Comparison of ENCODE assay signal across 1 cellular context in the genomic region with DNA sequence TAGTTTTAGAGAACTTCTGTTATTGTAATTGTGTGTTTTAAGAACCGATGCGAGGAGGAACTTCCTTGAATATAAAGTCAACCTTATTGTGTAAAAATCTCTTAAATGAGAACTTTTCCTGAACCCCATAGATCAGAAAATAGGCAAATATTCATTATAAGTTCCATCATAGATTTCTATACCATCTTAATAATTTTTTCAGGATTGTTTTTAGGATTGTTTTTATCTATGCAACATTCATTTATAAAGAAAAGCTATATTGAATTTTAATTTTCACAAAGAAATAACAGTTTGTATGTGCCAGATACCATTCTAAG.
TF ChIP-seq lines count a peak whose summit lies in the region.

No MANE protein-coding gene starts in this region.

TF ChIP-seq in WTC11, 78 proteins besides CTCF, POLR2A, EP300 and RAD21 (continued from another document):
- TF ChIP-seq, protein P1, sequence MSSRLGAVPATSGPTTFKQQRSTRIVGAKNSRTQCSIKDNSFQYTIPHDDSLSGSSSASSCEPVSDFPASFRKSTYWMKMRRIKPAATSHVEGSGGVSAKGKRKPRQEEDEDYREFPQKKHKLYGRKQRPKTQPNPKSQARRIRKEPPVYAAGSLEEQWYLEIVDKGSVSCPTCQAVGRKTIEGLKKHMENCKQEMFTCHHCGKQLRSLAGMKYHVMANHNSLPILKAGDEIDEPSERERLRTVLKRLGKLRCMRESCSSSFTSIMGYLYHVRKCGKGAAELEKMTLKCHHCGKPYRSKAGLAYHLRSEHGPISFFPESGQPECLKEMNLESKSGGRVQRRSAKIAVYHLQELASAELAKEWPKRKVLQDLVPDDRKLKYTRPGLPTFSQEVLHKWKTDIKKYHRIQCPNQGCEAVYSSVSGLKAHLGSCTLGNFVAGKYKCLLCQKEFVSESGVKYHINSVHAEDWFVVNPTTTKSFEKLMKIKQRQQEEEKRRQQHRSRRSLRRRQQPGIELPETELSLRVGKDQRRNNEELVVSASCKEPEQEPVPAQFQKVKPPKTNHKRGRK (CRISPR knock-in tag; IDR thresholded peaks at IDR 0.05; ENCODE audit: borderline replicate concordance), result no peak
- no peak for TF ChIP-seq SMAD3 (CRISPR knock-in tag; IDR thresholded peaks at IDR 0.05; ENCODE audit: borderline replicate concordance)
- TF ChIP-seq, protein P2, sequence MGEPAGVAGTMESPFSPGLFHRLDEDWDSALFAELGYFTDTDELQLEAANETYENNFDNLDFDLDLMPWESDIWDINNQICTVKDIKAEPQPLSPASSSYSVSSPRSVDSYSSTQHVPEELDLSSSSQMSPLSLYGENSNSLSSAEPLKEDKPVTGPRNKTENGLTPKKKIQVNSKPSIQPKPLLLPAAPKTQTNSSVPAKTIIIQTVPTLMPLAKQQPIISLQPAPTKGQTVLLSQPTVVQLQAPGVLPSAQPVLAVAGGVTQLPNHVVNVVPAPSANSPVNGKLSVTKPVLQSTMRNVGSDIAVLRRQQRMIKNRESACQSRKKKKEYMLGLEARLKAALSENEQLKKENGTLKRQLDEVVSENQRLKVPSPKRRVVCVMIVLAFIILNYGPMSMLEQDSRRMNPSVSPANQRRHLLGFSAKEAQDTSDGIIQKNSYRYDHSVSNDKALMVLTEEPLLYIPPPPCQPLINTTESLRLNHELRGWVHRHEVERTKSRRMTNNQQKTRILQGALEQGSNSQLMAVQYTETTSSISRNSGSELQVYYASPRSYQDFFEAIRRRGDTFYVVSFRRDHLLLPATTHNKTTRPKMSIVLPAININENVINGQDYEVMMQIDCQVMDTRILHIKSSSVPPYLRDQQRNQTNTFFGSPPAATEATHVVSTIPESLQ (CRISPR knock-in tag; IDR thresholded peaks at IDR 0.05), result no peak
- TF ChIP-seq, protein P3, sequence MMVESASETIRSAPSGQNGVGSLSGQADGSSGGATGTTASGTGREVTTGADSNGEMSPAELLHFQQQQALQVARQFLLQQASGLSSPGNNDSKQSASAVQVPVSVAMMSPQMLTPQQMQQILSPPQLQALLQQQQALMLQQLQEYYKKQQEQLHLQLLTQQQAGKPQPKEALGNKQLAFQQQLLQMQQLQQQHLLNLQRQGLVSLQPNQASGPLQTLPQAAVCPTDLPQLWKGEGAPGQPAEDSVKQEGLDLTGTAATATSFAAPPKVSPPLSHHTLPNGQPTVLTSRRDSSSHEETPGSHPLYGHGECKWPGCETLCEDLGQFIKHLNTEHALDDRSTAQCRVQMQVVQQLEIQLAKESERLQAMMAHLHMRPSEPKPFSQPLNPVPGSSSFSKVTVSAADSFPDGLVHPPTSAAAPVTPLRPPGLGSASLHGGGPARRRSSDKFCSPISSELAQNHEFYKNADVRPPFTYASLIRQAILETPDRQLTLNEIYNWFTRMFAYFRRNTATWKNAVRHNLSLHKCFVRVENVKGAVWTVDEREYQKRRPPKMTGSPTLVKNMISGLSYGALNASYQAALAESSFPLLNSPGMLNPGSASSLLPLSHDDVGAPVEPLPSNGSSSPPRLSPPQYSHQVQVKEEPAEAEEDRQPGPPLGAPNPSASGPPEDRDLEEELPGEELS (CRISPR knock-in tag; IDR thresholded peaks at IDR 0.05), result no peak
- TF ChIP-seq KAT7 (CRISPR knock-in tag; IDR thresholded peaks at IDR 0.05; ENCODE audit: borderline replicate concordance), result no peak
